In genomic region chr9:28938981-28939380, GRCh38 we compare ENCODE assay signal across 21 cellular contexts.
DNase-seq lines count a peak whose midpoint lies in the region; ATAC-seq and TF ChIP-seq lines count a peak whose summit lies in the region.
"Had no signal": no experiment of that assay in that cellular context is flagged by ENCODE, and none has a peak within 500 bp of the region (broad histone marks: within the 10 kb centered on the region; RNA-seq: fewer than 3 reads in every experiment).

No MANE protein-coding gene starts in this region.

- H3K4me2 ChIP-seq in GM23338 (no peak overlapping the region), Loucy (ENCODE audit: low read depth, low read length, poor library complexity, severe bottlenecking) (no peak overlapping the region)

- H3K36me3 Mint-ChIP-seq in GM23338 (ENCODE audit: low read depth) = no peaks in the 10 kb centered on the region; the same call in 2 of the 3 replicates
- H3K36me3 Mint-ChIP-seq: CD4-positive, CD25-positive, alpha-beta regulatory T cell; CD8-positive, alpha-beta memory T cell; IgD-negative memory B cell had no signal

- no peak overlapping the region for H3K27ac ChIP-seq in GM23338 (ENCODE audit: low read depth)
- H3K27ac ChIP-seq in WERI-Rb-1 = no peak overlapping the region
- no peak overlapping the region for H3K27ac ChIP-seq in tibial artery

- no peaks in the 10 kb centered on the region for H3K27me3 Mint-ChIP-seq in GM23338 (ENCODE audit: insufficient read depth, low read depth, poor library complexity)
- H3K27me3 Mint-ChIP-seq: CD4-positive, CD25-positive, alpha-beta regulatory T cell; CD8-positive, alpha-beta memory T cell; IgD-negative memory B cell had no signal

- H2AFZ ChIP-seq in GM23338 = no peak overlapping the region
- peak overlapping the region; percentile 60 for H2AFZ ChIP-seq in Loucy (ENCODE audit: low read length)

- H3K36me3 ChIP-seq in GM23338 (ENCODE audit: insufficient read depth) = no peaks in the 10 kb centered on the region
- H3K36me3 ChIP-seq in Loucy (ENCODE audit: insufficient read depth, low read length) = no peaks in the 10 kb centered on the region
- no peaks in the 10 kb centered on the region for H3K36me3 ChIP-seq in WERI-Rb-1
- no peaks in the 10 kb centered on the region for H3K36me3 ChIP-seq in tibial artery
- H3K36me3 ChIP-seq: BE2C had no signal

- no peaks in the 10 kb centered on the region for H3K9me3 Mint-ChIP-seq in GM23338
- H3K9me3 Mint-ChIP-seq: H9 had no signal

- H3K27me3 ChIP-seq in GM23338 (ENCODE audit: insufficient read depth) (no peaks in the 10 kb centered on the region), Loucy (ENCODE audit: insufficient read depth, low read length, poor library complexity, severe bottlenecking) (no peaks in the 10 kb centered on the region), WERI-Rb-1 (ENCODE audit: insufficient read depth, low read depth, severe bottlenecking) (no peaks in the 10 kb centered on the region), tibial artery (no peaks in the 10 kb centered on the region)
- H3K27me3 ChIP-seq: BE2C had no signal

- intact Hi-C loops in tibial artery (cut with DNase I; ENCODE audit: low total_unique reads) = no loop called here

- H3K9me3 ChIP-seq in Loucy (ENCODE audit: insufficient read depth, low read depth, low read length) (no peaks in the 10 kb centered on the region; the same call in 1 of the 2 replicates), WERI-Rb-1 (ENCODE audit: severe bottlenecking) (no peaks in the 10 kb centered on the region), tibial artery (no peaks in the 10 kb centered on the region)
- H3K9me3 ChIP-seq: BE2C, Caco-2 had no signal

- TF ChIP-seq CTCF in GM23338 (conservative IDR thresholded peaks at IDR 0.05; ENCODE audit: low read depth in 2 of 2) (no peak), Loucy (conservative IDR thresholded peaks at IDR 0.05; ENCODE audit: low read length) (no peak), WERI-Rb-1 (IDR thresholded peaks at IDR 0.05; ENCODE audit: low read depth, low read length) (no peak), tibial artery (IDR thresholded peaks at IDR 0.05) (no peak)

- ATAC-seq in GM23338 = no peak
- no peak for ATAC-seq in GM18858 (IDR thresholded peaks at IDR 0.05; ENCODE audit: unreplicated experiment)
- ATAC-seq: GM12878 had no signal

- no peaks in the 10 kb centered on the region for H3F3A ChIP-seq in GM23338 (replicated peaks; ENCODE audit: low read depth)
- H3F3A ChIP-seq in Loucy (ENCODE audit: low read depth) = no peaks in the 10 kb centered on the region

- H3K4me3 Mint-ChIP-seq in GM23338 = no peak overlapping the region
- H3K4me3 Mint-ChIP-seq: CD4-positive, CD25-positive, alpha-beta regulatory T cell; CD8-positive, alpha-beta memory T cell; H9; IgD-negative memory B cell had no signal

- H3K4me1 ChIP-seq in GM23338 (ENCODE audit: insufficient read depth) = peaks cover 33% of the 10 kb centered on the region
- H3K4me1 ChIP-seq in Loucy (ENCODE audit: insufficient read depth, low read length, poor library complexity, severe bottlenecking) = no peaks in the 10 kb centered on the region
- no peaks in the 10 kb centered on the region for H3K4me1 ChIP-seq in tibial artery
- H3K4me1 ChIP-seq: BE2C, Caco-2 had no signal

- DNase-seq in GM23338 (ENCODE audit: low spot score) (no peak), NCI-H524 treated with DMSO at 0.1 percent for 48 hours (lab: John Stamatoyannopoulos, UW) (peak; percentile 63), WERI-Rb-1 (peak; percentile 16), HuH-7.5 (ENCODE audit: low spot score) (no peak), tibial artery (no peak), DMS 273 (lab: John Stamatoyannopoulos, UW; ENCODE audit: unreplicated experiment) (no peak)
- DNase-seq: ACHN; BE2C; C1 segment of cervical spinal cord; Caco-2; CD4-positive, CD25-positive, alpha-beta regulatory T cell; CD8-positive, alpha-beta memory T cell; DMS153; DND-41; EL; H9; KBM-7 had no signal

- peaks cover 47% of the 10 kb centered on the region for H3K4me1 Mint-ChIP-seq in GM23338
- H3K4me1 Mint-ChIP-seq: CD4-positive, CD25-positive, alpha-beta regulatory T cell; CD8-positive, alpha-beta memory T cell; IgD-negative memory B cell had no signal

- 0 out of 2 replicates have a peak overlapping the region, but pooled peaks have one; percentile 22 for H3K27ac Mint-ChIP-seq in GM23338
- H3K27ac Mint-ChIP-seq: CD4-positive, CD25-positive, alpha-beta regulatory T cell; CD8-positive, alpha-beta memory T cell; H9; IgD-negative memory B cell had no signal

- H4K20me1 ChIP-seq in GM23338 (replicated peaks; ENCODE audit: insufficient read depth) = no peaks in the 10 kb centered on the region
- no peaks in the 10 kb centered on the region for H4K20me1 ChIP-seq in Loucy (ENCODE audit: insufficient read depth, low read length, poor library complexity, severe bottlenecking)

- H3K9ac ChIP-seq in Loucy (ENCODE audit: low read depth, low read length, poor library complexity, severe bottlenecking) = no peak overlapping the region

- H3K79me2 ChIP-seq in GM23338 (replicated peaks; ENCODE audit: insufficient read depth) = no peaks in the 10 kb centered on the region
- H3K79me2 ChIP-seq in Loucy (ENCODE audit: insufficient read depth, low read length) = no peaks in the 10 kb centered on the region

- H3K9me2 ChIP-seq in GM23338 (ENCODE audit: insufficient read depth) (no peaks in the 10 kb centered on the region), Loucy (replicated peaks; ENCODE audit: low read depth, low read length) (no peaks in the 10 kb centered on the region)

- H3K4me3 ChIP-seq in GM23338 (no peak overlapping the region), Loucy (ENCODE audit: low read length, poor library complexity, severe bottlenecking) (no peak overlapping the region), WERI-Rb-1 (ENCODE audit: low read depth, low read length) (no peak overlapping the region), tibial artery (no peak overlapping the region)
- H3K4me3 ChIP-seq: GM12878 had no signal

TF ChIP-seq in GM23338, 12 proteins besides CTCF, POLR2A, EP300 and RAD21:
- TF ChIP-seq ZNF331 (CRISPR knock-in tag; IDR thresholded peaks at IDR 0.05; ENCODE audit: low read depth) (no peak), STAT1 (IDR thresholded peaks at IDR 0.05; ENCODE audit: unreplicated experiment) (no peak), REST (IDR thresholded peaks at IDR 0.05; ENCODE audit: unreplicated experiment) (no peak)
TF ChIP-seq in GM23338: peak in this region for 0.

Comparison
In these comparisons a context has a peak if more than half of its experiments do, and no peak if none do; other contexts are left out.
1. DNase-seq: peak in NCI-H524 treated with DMSO at 0.1 percent for 48 hours (single experiment) and WERI-Rb-1 (single experiment); none in GM23338 (single experiment), HuH-7.5 (single experiment), tibial artery (0 of 2) and DMS 273 (single experiment).